11 cellular contexts compared by ENCODE assay signal in genomic region chr22:45107671-45108070, GRCh38.
"Had no signal": no experiment of that assay in that cellular context is flagged by ENCODE, and none has a peak within 500 bp of the region (broad histone marks: within the 10 kb centered on the region; RNA-seq: fewer than 3 reads in every experiment).

No MANE protein-coding gene starts in this region.

- H2AFZ ChIP-seq: GM23248, GM23338 had no signal

- ATAC-seq: GM23338, HCT116 had no signal

- H3K36me3 ChIP-seq: HAP-1 had no signal

- DNase-seq: GM23248, GOT3, H7, H9, HCEC 1CT, HFFc6 had no signal

- H3K9ac ChIP-seq: GM23248 had no signal

- H3K9me3 ChIP-seq: HAP-1 had no signal

- H3K4me3 ChIP-seq: GM23248, GM23338, HAP-1 had no signal

- H3K27ac ChIP-seq: GM23248 had no signal

- H3K4me2 ChIP-seq: GM23338 had no signal

- FAIRE-seq: H1, H54 had no signal

- H3K4me1 ChIP-seq: HAP-1 had no signal
